1 cellular context compared by ENCODE assay signal in genomic region chr2:44655401-44655864, GRCh38.
TF ChIP-seq lines count a peak whose summit lies in the region.

No MANE protein-coding gene starts in this region.

TF ChIP-seq in SK-N-SH, 30 proteins besides CTCF, POLR2A, EP300 and RAD21 (continued from another document):
- no peak for TF ChIP-seq REST (IDR thresholded peaks at IDR 0.05; ENCODE audit: low read depth, low read length)
